ENCODE assay signal across 8 cellular contexts in the genomic region with DNA sequence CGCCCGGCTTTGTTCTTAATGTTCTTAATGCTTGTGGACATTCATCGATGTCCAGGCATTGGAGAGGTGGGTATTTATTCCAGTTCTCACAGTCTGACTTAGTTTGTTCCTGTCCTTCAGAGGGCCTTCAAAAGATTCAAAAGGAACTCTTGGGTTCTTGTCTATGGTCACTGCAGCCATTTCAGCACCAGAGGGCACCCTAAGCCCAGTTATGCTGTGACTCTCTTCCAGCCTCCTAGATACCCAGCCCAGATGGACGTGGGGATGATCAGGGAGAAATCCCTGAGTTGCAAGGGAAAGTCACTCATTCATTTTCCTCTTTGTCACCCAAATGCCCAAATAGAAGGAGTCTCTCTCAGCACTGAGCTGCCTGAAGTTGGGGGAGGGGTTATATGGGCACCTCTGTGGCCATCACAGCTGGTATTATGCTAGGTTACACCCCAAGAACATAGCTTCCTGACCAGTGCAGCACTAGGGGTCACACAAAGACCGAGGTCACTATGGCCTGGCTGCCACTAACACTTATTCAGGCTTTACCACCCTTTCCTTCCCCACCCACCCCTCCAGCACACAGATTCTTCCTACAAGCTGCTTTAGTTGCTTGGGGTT. TPM values are rescaled to one million over a fixed set of nuclear protein-coding genes. Genes with fewer than 3 reads are reported as not detected.
A peak's percentile ranks its signal among the peaks of the same experiment; 100 is the strongest.
DNase-seq lines count a peak whose midpoint lies in the region; ATAC-seq, FAIRE-seq and TF ChIP-seq lines count a peak whose summit lies in the region.

No MANE protein-coding gene starts in this region.

- H3K27me3 ChIP-seq in Karpas-422 (ENCODE audit: low read length), result no peaks in the 10 kb centered on the region
- peaks cover 3% of the 10 kb centered on the region for H3K27me3 ChIP-seq in suprapubic skin

- H3K4me3 ChIP-seq in Karpas-422 (ENCODE audit: low read length) (no peak overlapping the region), suprapubic skin (no peak overlapping the region)

- H3K4me1 ChIP-seq in Karpas-422 (ENCODE audit: low read length), result no peaks in the 10 kb centered on the region
- H3K4me1 ChIP-seq in suprapubic skin, result no peaks in the 10 kb centered on the region

- H3K36me3 ChIP-seq in Karpas-422 (ENCODE audit: insufficient read depth, low read length) (no peaks in the 10 kb centered on the region), suprapubic skin (no peaks in the 10 kb centered on the region)

- no peaks in the 10 kb centered on the region for H3K4me1 Mint-ChIP-seq in activated T-cell treated with anti-CD3 and anti-CD28 coated beads, Interleukin-2, amount 50 U/mL, for 72 hours (ENCODE audit: low read depth)

- no peak overlapping the region for H3K9ac ChIP-seq in Karpas-422 (ENCODE audit: low read length)

- no peak overlapping the region for H3K4me2 ChIP-seq in Karpas-422 (ENCODE audit: low read depth, low read length, poor library complexity, severe bottlenecking)

- H3K36me3 Mint-ChIP-seq in activated T-cell treated with anti-CD3 and anti-CD28 coated beads, Interleukin-2, amount 50 U/mL, for 72 hours (ENCODE audit: insufficient read depth in 2 of 2), result no peaks in the 10 kb centered on the region

- no peaks in the 10 kb centered on the region for H3K9me3 Mint-ChIP-seq in activated T-cell treated with anti-CD3 and anti-CD28 coated beads, Interleukin-2, amount 50 U/mL, for 72 hours

- ATAC-seq in GM21526 (IDR thresholded peaks at IDR 0.05; ENCODE audit: low FRiP score, unreplicated experiment), result peak; percentile 77
- ATAC-seq in activated T-cell treated with anti-CD3 and anti-CD28 coated beads, Interleukin-2, amount 50 U/mL, for 72 hours (replicated peaks in 1 of 2), result peak; percentile 77 to 93

- 41% methylated on average over 5 of the region's 5 CpGs for WGBS in suprapubic skin

- no peak overlapping the region for H3K27ac Mint-ChIP-seq in activated T-cell treated with anti-CD3 and anti-CD28 coated beads, Interleukin-2, amount 50 U/mL, for 72 hours

- no peaks in the 10 kb centered on the region for H3K79me2 ChIP-seq in Karpas-422 (ENCODE audit: low read length)

- DNase-seq in DMS153 (lab: John Stamatoyannopoulos, UW) (peak; percentile 35), Karpas-422 (peak; percentile 88), RCC 7860 (ENCODE audit: low spot score) (peak; percentile 66), fibroblast of the conjunctiva (ENCODE audit: low read depth) (peak; percentile 60), non-pigmented ciliary epithelial cell (ENCODE audit: low read depth) (peak; percentile 34), suprapubic skin (ENCODE audit: low spot score in 2 of 2) (peak in 1 of 2 donors; percentile 70)
- peak; percentile 68 to 80 for DNase-seq in activated T-cell treated with anti-CD3 and anti-CD28 coated beads, Interleukin-2, amount 50 U/mL, for 72 hours

- peak; percentile 68 for FAIRE-seq in RCC 7860 (lab: Jason Lieb, UNC)

- TF ChIP-seq POLR2A in suprapubic skin (IDR thresholded peaks at IDR 0.05), result no peak

- H3K27ac ChIP-seq in Karpas-422 (ENCODE audit: low read length) (no peak overlapping the region), suprapubic skin (no peak overlapping the region)

- TF ChIP-seq EP300 in suprapubic skin (IDR thresholded peaks at IDR 0.05), result no peak

- H3K9me3 ChIP-seq in Karpas-422 (ENCODE audit: low read length) (no peaks in the 10 kb centered on the region), suprapubic skin (no peaks in the 10 kb centered on the region)

- H4K20me1 ChIP-seq in Karpas-422 (ENCODE audit: insufficient read depth, low read depth, low read length), result no peaks in the 10 kb centered on the region

- H3K27me3 Mint-ChIP-seq in activated T-cell treated with anti-CD3 and anti-CD28 coated beads, Interleukin-2, amount 50 U/mL, for 72 hours (ENCODE audit: low read depth), result peaks cover 25% of the 10 kb centered on the region

- peak; percentile 67 to 79 for TF ChIP-seq CTCF in suprapubic skin (IDR thresholded peaks at IDR 0.05)

- no peak overlapping the region for H2AFZ ChIP-seq in Karpas-422 (ENCODE audit: low read length)

- H3K9me2 ChIP-seq in Karpas-422 (replicated peaks; ENCODE audit: insufficient read depth, low read length), result no peaks in the 10 kb centered on the region

- H3K4me3 Mint-ChIP-seq in activated T-cell treated with anti-CD3 and anti-CD28 coated beads, Interleukin-2, amount 50 U/mL, for 72 hours, result no peak overlapping the region

RNA-seq across cellular contexts. Expression of a gene that starts 26.5 kb away (rescaled TPM):
- total RNA-seq in Karpas-422 (2014; rRNA removed; shearing (Covaris generic); ENCODE audit: low replicate concordance), result 3.0 and 8.9 TPM in 2 replicates
- total RNA-seq in activated T-cell treated with anti-CD3 and anti-CD28 coated beads, Interleukin-2, amount 50 U/mL, for 72 hours, result 1 to 10 TPM; 7.9 to 8.6 TPM
- total RNA-seq in suprapubic skin, result 10 to 100 TPM in 2 of 4 donors, 1 to 10 TPM in 2; 7.1 to 25.4 (median 11.5) TPM

RNA-seq across cellular contexts. Expression of a gene that starts 38.9 kb away (rescaled TPM):
- total RNA-seq in Karpas-422 (2014; rRNA removed; shearing (Covaris generic); ENCODE audit: low replicate concordance), result 34.3 and 34.5 TPM in 2 replicates
- 10 to 100 TPM; 96.8 to 97.3 TPM for total RNA-seq in activated T-cell treated with anti-CD3 and anti-CD28 coated beads, Interleukin-2, amount 50 U/mL, for 72 hours
- total RNA-seq in suprapubic skin, result 100 to 1,000 TPM in 1 of 4 donors, 10 to 100 TPM in 3; 36.3 to 119 (median 45.2) TPM
